ENCODE assay signal across 9 cellular contexts in genomic region chr11:128324051-128324481, GRCh38.
DNase-seq lines count a peak whose midpoint lies in the region; ATAC-seq lines count a peak whose summit lies in the region.
"Had no signal": no experiment of that assay in that cellular context is flagged by ENCODE, and none has a peak within 500 bp of the region (broad histone marks: within the 10 kb centered on the region; RNA-seq: fewer than 3 reads in every experiment).

No MANE protein-coding gene starts in this region.

- H3K9me3 Mint-ChIP-seq in immature natural killer cell = no peaks in the 10 kb centered on the region
- H3K9me3 Mint-ChIP-seq in stimulated activated naive CD8-positive, alpha-beta T cell treated with anti-CD3 and anti-CD28 coated beads, Interleukin-15, Interleukin-2, amounts not matched to agents 100 ng/mL and 50 ng/mL, for 24 hours = peaks cover 8% of the 10 kb centered on the region

- H3K27ac Mint-ChIP-seq in immature natural killer cell = peak overlapping the region; percentile 95 to 99 (median 95)
- H3K27ac Mint-ChIP-seq in stimulated activated naive CD8-positive, alpha-beta T cell treated with anti-CD3 and anti-CD28 coated beads, Interleukin-15, Interleukin-2, amounts not matched to agents 100 ng/mL and 50 ng/mL, for 24 hours = peak overlapping the region; percentile 95

- H3K36me3 Mint-ChIP-seq in immature natural killer cell = no peaks in the 10 kb centered on the region
- H3K36me3 Mint-ChIP-seq in stimulated activated naive CD8-positive, alpha-beta T cell treated with anti-CD3 and anti-CD28 coated beads, Interleukin-15, Interleukin-2, amounts not matched to agents 100 ng/mL and 50 ng/mL, for 24 hours (ENCODE audit: low read depth) = no peaks in the 10 kb centered on the region

- H3K4me3 Mint-ChIP-seq in immature natural killer cell = peak overlapping the region; percentile 65 to 81 (median 68)
- H3K4me3 Mint-ChIP-seq in stimulated activated naive CD8-positive, alpha-beta T cell treated with anti-CD3 and anti-CD28 coated beads, Interleukin-15, Interleukin-2, amounts not matched to agents 100 ng/mL and 50 ng/mL, for 24 hours = peak overlapping the region; percentile 63

- peaks cover 89 to 93% of the 10 kb centered on the region in 2 donors for H3K4me1 Mint-ChIP-seq in immature natural killer cell
- peaks cover 99% of the 10 kb centered on the region for H3K4me1 Mint-ChIP-seq in stimulated activated naive CD8-positive, alpha-beta T cell treated with anti-CD3 and anti-CD28 coated beads, Interleukin-15, Interleukin-2, amounts not matched to agents 100 ng/mL and 50 ng/mL, for 24 hours (ENCODE audit: low read depth)

- DNase-seq in activated T-cell treated with anti-CD3 and anti-CD28 coated beads for 48 hours (ENCODE audit: low read depth) (peak; percentile 70), activated T-cell treated with anti-CD3 and anti-CD28 coated beads for 4 hours (no peak), immature natural killer cell (no peak), RKO (ENCODE audit: low spot score) (no peak), ACHN (no peak)
- peak; percentile 84 for DNase-seq in activated CD8-positive, alpha-beta memory T cell treated with anti-CD3 and anti-CD28 coated beads, Interleukin-2, amount 50 U/mL, for 48 hours
- DNase-seq: KBM-7 had no signal

- in situ Hi-C loops in ACHN (cut with HindIII; ENCODE audit: low pct_ligation_motif_present, low pct_unique_long_range_greater_than_20kb, low sequenced_read_pairs) = no loop called here

- peaks cover 7 to 15% (median 11%) of the 10 kb centered on the region in 3 donors for H3K27me3 Mint-ChIP-seq in immature natural killer cell (ENCODE audit: low read depth in 3 of 3)
- H3K27me3 Mint-ChIP-seq in stimulated activated naive CD8-positive, alpha-beta T cell treated with anti-CD3 and anti-CD28 coated beads, Interleukin-15, Interleukin-2, amounts not matched to agents 100 ng/mL and 50 ng/mL, for 24 hours = no peaks in the 10 kb centered on the region

- ATAC-seq in HG03457 (IDR thresholded peaks at IDR 0.05; ENCODE audit: unreplicated experiment) = no peak

Comparison
In these comparisons a context has a peak if more than half of its experiments do, and no peak if none do; other contexts are left out.
1. DNase-seq: peak in activated T-cell treated with anti-CD3 and anti-CD28 coated beads for 48 hours (single experiment) and activated CD8-positive, alpha-beta memory T cell treated with anti-CD3 and anti-CD28 coated beads, Interleukin-2, amount 50 U/mL, for 48 hours (single experiment); none in activated T-cell treated with anti-CD3 and anti-CD28 coated beads for 4 hours (single experiment), immature natural killer cell (0 of 3), RKO (single experiment) and ACHN (single experiment).